Comparison of ENCODE assay signal across 1 cellular context in genomic region chr16:89471225-89471624, GRCh38.
TF ChIP-seq lines count a peak whose summit lies in the region.

No MANE protein-coding gene starts in this region.

TF ChIP-seq in endothelial cell of umbilical vein, 7 proteins besides CTCF, POLR2A, EP300 and RAD21:
- TF ChIP-seq JUN (IDR thresholded peaks at IDR 0.05; ENCODE audit: borderline replicate concordance, insufficient read depth, insufficient read length, low read depth) (no peak), MYC (IDR thresholded peaks at IDR 0.05; ENCODE audit: low read depth, low read length) (no peak), EZH2 (IDR thresholded peaks at IDR 0.05; ENCODE audit: borderline replicate concordance, low read depth, low read length, severe bottlenecking) (no peak), GATA2 (IDR thresholded peaks at IDR 0.05; ENCODE audit: insufficient read depth, insufficient read length, low read depth, low read length) (no peak), FOS (IDR thresholded peaks at IDR 0.05; ENCODE audit: borderline replicate concordance, insufficient read depth, low read length) (no peak), MAX (IDR thresholded peaks at IDR 0.05; ENCODE audit: insufficient read depth, insufficient read length) (no peak), POLR2AphosphoS5 (IDR thresholded peaks at IDR 0.05; ENCODE audit: insufficient read depth, low read depth, low read length) (no peak)
TF ChIP-seq in endothelial cell of umbilical vein: peak in this region for 0.
